Comparison of ENCODE assay signal across 9 cellular contexts in the genomic region with DNA sequence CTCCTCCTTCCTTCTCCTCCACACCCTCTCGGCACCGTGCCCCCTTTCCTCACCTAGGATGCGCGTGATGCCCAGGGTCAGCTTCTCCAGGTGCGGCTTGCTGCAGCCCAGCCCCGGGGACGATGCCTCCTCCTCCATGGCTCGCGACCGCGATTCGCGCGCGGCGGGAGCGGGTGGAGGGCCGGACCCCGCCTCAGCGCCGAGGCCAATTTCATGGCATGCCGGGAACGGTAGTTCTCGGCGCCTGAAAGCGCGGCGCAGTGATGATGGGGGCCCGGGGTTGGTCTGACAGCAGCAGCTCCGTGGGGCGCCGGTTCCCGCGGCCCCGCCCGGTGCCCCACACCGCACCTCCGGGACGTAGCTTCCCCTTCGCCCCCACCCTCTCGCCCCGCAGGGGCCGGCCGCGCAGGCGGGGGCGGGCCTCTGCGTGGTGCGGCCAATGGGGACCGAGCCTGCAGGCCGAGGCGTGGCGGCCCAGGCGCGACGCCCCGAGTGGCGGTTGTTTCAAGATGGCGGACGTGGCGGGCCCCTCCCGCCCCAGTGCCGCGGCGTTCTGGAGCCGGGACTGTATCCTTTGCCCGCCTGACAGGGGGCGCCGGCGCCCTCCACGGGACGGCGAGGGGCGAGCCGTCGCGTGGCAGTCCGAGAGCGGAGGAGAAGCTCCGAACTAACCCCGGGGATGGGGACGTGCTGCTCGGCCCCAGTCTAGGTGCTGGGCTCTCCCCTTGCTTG. TPM values are rescaled to one million over a fixed set of nuclear protein-coding genes. Genes with fewer than 3 reads are reported as not detected.
DNase-seq lines count a peak whose midpoint lies in the region; ATAC-seq, FAIRE-seq and TF ChIP-seq lines count a peak whose summit lies in the region.
"Had no signal": no experiment of that assay in that cellular context is flagged by ENCODE, and none has a peak within 500 bp of the region (broad histone marks: within the 10 kb centered on the region; RNA-seq: fewer than 3 reads in every experiment).

A gene (plus strand): TSS at position 498 of the 732 bp plus-strand sequence. CDS start 12 bp downstream, at position 510.
A gene with protein sequence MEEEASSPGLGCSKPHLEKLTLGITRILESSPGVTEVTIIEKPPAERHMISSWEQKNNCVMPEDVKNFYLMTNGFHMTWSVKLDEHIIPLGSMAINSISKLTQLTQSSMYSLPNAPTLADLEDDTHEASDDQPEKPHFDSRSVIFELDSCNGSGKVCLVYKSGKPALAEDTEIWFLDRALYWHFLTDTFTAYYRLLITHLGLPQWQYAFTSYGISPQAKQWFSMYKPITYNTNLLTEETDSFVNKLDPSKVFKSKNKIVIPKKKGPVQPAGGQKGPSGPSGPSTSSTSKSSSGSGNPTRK (minus strand): TSS at position 373 of the 732 bp plus-strand sequence. CDS start 235 bp downstream, at position 138.

- peak within 1 kb of the TSS; percentile 55 to 89 (median 81) for H3K27ac ChIP-seq in BLaER1 treated with 17β-estradiol and CSF1 and Interleukin-3, amounts not matched to agents 10 nM and 100 nM
- H3K27ac ChIP-seq in colonic mucosa (peak within 1 kb of the TSS; percentile 72), left lung (peak within 1 kb of the TSS; percentile 80 to 85)

- H3K9me3 ChIP-seq in BLaER1 treated with 17β-estradiol and CSF1 and Interleukin-3, amounts not matched to agents 10 nM and 100 nM (replicated peaks in 1 of 11): peaks cover 0 to 17% (median 0%) of the 10 kb centered on the region in 11 experiments; a peak in 5 of 22 replicates
- no peaks in the 10 kb centered on the region for H3K9me3 ChIP-seq in colonic mucosa
- H3K9me3 ChIP-seq in left lung: no peaks in the 10 kb centered on the region

- peak; percentile 83 for FAIRE-seq in GM19239 (lab: Jason Lieb, UNC)
- FAIRE-seq: islet of Langerhans had no signal

- peak within 1 kb of the TSS; percentile 79 to 90 (median 85) for H3K4me2 ChIP-seq in BLaER1 treated with 17β-estradiol and CSF1 and Interleukin-3, amounts not matched to agents 10 nM and 100 nM

- H3K36me3 ChIP-seq in BLaER1 treated with 17β-estradiol and CSF1 and Interleukin-3, amounts not matched to agents 10 nM and 100 nM: peaks cover 0 to 27% (median 12%) of the 10 kb centered on the region in 11 experiments; a peak in 13 of 22 replicates
- H3K36me3 ChIP-seq in colonic mucosa: no peaks in the 10 kb centered on the region
- no peaks in the 10 kb centered on the region for H3K36me3 ChIP-seq in left lung

- H3K9ac ChIP-seq in BLaER1 treated with 17β-estradiol and CSF1 and Interleukin-3, amounts not matched to agents 10 nM and 100 nM: peak within 1 kb of the TSS; percentile 81 to 92 (median 87)
- peak within 1 kb of the TSS; percentile 85 for H3K9ac ChIP-seq in colonic mucosa (ENCODE audit: low read depth in 2 of 2, low read length in 2 of 2)

- peak within 1 kb of the TSS; percentile 79 to 98 (median 90) for H3K4me3 ChIP-seq in BLaER1 treated with 17β-estradiol and CSF1 and Interleukin-3, amounts not matched to agents 10 nM and 100 nM
- H3K4me3 ChIP-seq in colonic mucosa: peak within 1 kb of the TSS; percentile 93
- H3K4me3 ChIP-seq in left lung: peak within 1 kb of the TSS; percentile 66 to 89

- peak; percentile 91 for ATAC-seq in HG03442 (IDR thresholded peaks at IDR 0.05; ENCODE audit: unreplicated experiment)
- ATAC-seq in left lung: peak; percentile 96

- DNase-seq in GM19239 (ENCODE audit: insufficient read length, low spot score) (peak; percentile 81), NCI-H524 treated with DMSO at 0.1 percent for 48 hours (lab: John Stamatoyannopoulos, UW) (peak; percentile 72), colonic mucosa (peak; percentile 89), left lung (peak; percentile 90 to 98)
- peak; percentile 90 for DNase-seq in activated CD4-positive, alpha-beta T cell treated with anti-CD3 and anti-CD28 coated beads for 48 hours
- DNase-seq in stimulated activated CD4-positive, alpha-beta T cell treated with anti-CD3 and anti-CD28 coated beads, Interleukin-2, amount 100 ng/mL, for 48 hours: peak; percentile 76 to 77

- H3K27me3 ChIP-seq in BLaER1 treated with 17β-estradiol and CSF1 and Interleukin-3, amounts not matched to agents 10 nM and 100 nM: no peaks in the 10 kb centered on the region
- H3K27me3 ChIP-seq in colonic mucosa: no peaks in the 10 kb centered on the region
- H3K27me3 ChIP-seq in left lung: no peaks in the 10 kb centered on the region

- TF ChIP-seq CTCF in colonic mucosa (IDR thresholded peaks at IDR 0.05) (no peak), left lung (IDR thresholded peaks at IDR 0.05) (peak; percentile 24 to 25)

- intact Hi-C loops in colonic mucosa (cut with DNase I) (no loop called here), left lung (cut with DNase I) (no loop called here)

- H4K20me1 ChIP-seq in BLaER1 treated with 17β-estradiol and CSF1 and Interleukin-3, amounts not matched to agents 10 nM and 100 nM: no peaks in the 10 kb centered on the region

- H3K4me1 ChIP-seq in BLaER1 treated with 17β-estradiol and CSF1 and Interleukin-3, amounts not matched to agents 10 nM and 100 nM: peaks cover 22 to 29% (median 26%) of the 10 kb centered on the region in 10 experiments
- H3K4me1 ChIP-seq in colonic mucosa: no peaks in the 10 kb centered on the region
- peaks cover 0 to 28% of the 10 kb centered on the region in 2 donors for H3K4me1 ChIP-seq in left lung

RNA-seq across cellular contexts. Expression of the first gene that starts in this region (rescaled TPM):
- 1 to 10 TPM; 4.8 to 5.2 TPM for total RNA-seq in colonic mucosa
- 1 to 10 TPM; 8.4 to 9.3 TPM for total RNA-seq in left lung

RNA-seq across cellular contexts. Expression of the second gene that starts in this region (rescaled TPM):
- total RNA-seq in colonic mucosa (10 to 100 TPM; 51.8 to 79.2 TPM), left lung (10 to 100 TPM; 58.3 to 92.3 TPM)

Comparison
In these comparisons a context has a peak if more than half of its experiments do, and no peak if none do; other contexts are left out.
1. Peak in every context shown above with its lines: DNase-seq, ATAC-seq, H3K4me3 ChIP-seq and H3K27ac ChIP-seq.